In the genomic region with DNA sequence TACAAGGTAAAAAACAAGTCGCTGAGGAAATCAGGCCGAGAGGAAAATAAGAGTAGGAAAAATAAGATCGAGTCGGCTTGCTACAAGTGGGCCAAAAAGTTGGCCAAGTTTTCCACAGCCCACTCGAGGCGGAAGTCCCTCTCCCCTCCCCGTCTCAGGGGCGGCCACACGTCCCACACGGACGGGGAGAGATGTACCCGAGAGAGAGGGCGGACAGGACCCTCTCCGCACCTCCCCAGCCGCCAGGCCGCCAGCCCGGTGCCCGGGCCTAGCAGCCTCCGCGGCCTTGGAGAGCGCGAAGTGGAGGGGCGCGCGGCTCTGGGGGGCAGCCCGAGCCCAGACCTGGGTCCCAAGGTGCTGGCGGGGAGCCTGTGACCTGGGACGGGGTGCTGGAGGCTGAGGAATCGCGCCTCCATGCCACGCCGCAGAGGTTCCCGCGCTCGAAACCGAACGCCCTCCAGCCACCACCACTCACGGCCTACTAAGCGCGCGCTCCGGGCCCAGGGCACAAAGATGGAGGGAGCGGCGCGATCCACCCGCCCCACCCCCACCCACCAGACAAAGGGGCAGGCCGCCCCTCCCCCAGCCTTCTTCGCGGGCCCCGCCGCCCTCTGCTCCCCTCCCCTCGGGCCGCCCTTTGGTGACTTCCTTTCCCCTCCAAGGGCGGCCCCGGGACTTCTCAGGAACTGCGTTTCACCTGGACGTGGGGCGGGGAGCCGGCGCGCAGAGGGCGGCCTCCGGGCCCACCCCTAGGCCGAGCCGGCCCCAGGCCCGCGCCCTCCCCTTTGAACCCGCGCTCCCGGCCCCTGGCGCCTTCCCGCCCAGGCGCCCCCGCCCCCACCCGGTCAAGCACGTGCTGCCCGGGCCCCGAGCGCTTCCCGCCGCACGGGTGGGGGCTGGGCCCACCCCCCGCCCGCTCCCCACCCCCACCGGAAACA, we compare ENCODE assay signal across 8 cellular contexts. TPM values are rescaled to one million over a fixed set of nuclear protein-coding genes. Genes with fewer than 3 reads are reported as not detected.
A peak's percentile ranks its signal among the peaks of the same experiment; 100 is the strongest.
DNase-seq lines count a peak whose midpoint lies in the region; ATAC-seq and TF ChIP-seq lines count a peak whose summit lies in the region.

No MANE protein-coding gene starts in this region.

- TF ChIP-seq POLR2A in body of pancreas (IDR thresholded peaks at IDR 0.05): no peak
- TF ChIP-seq POLR2A in transverse colon (IDR thresholded peaks at IDR 0.05): no peak

- peaks cover 26% of the 10 kb centered on the region for H3K4me1 ChIP-seq in body of pancreas
- H3K4me1 ChIP-seq in mucosa of descending colon (ENCODE audit: low read depth): no peaks in the 10 kb centered on the region
- peaks cover 0 to 33% (median 26%) of the 10 kb centered on the region in 4 donors for H3K4me1 ChIP-seq in transverse colon

- H3K4me3 ChIP-seq in body of pancreas (no peak overlapping the region), mucosa of descending colon (no peak overlapping the region), transverse colon (peak overlapping the region in 3 of 4 donors; percentile 75 to 92 (median 80))

- H3K27ac ChIP-seq in body of pancreas: peak overlapping the region; percentile 45 to 94 (median 77)
- H3K27ac ChIP-seq in transverse colon: peak overlapping the region; percentile 96 to 99 (median 98)

- H3K27me3 ChIP-seq in body of pancreas (no peaks in the 10 kb centered on the region), transverse colon (no peaks in the 10 kb centered on the region)

- no peak for TF ChIP-seq EP300 in transverse colon (IDR thresholded peaks at IDR 0.05; ENCODE audit: low read depth)

- H3K36me3 ChIP-seq in body of pancreas (replicated peaks in 1 of 2; ENCODE audit: insufficient read depth in 1 of 2, low read depth in 2 of 2) (no peaks in the 10 kb centered on the region), mucosa of descending colon (ENCODE audit: low read depth) (no peaks in the 10 kb centered on the region), transverse colon (no peaks in the 10 kb centered on the region)

- no peaks in the 10 kb centered on the region for H3K9me3 ChIP-seq in body of pancreas
- H3K9me3 ChIP-seq in mucosa of descending colon: no peaks in the 10 kb centered on the region
- no peaks in the 10 kb centered on the region for H3K9me3 ChIP-seq in transverse colon

- intact Hi-C loops in body of pancreas (cut with DNase I) (no loop called here), mucosa of descending colon (cut with DNase I, micrococcal nuclease) (no loop called here), transverse colon (cut with DNase I; ENCODE audit: low total_unique reads) (loop anchor here (5.0 kb wide), 1 partner anchor 1393 kb away; a partner anchor contains a TSS)

- TF ChIP-seq CTCF in body of pancreas (IDR thresholded peaks at IDR 0.05): no peak
- no peak for TF ChIP-seq CTCF in mucosa of descending colon (IDR thresholded peaks at IDR 0.05)
- no peak for TF ChIP-seq CTCF in transverse colon (IDR thresholded peaks at IDR 0.05)

- 65 to 74% methylated on average over 18 to 64 of the region's 85 CpGs for WGBS in body of pancreas, 2 donors
- 79 to 93% methylated on average over 2 to 56 of the region's 85 CpGs for WGBS in transverse colon (ENCODE audit: low coverage in 1 of 2), 2 donors

- ATAC-seq in body of pancreas (no peak), mucosa of descending colon (peak; percentile 21), HG03159 (IDR thresholded peaks at IDR 0.05; ENCODE audit: unreplicated experiment) (no peak), HG02852 (IDR thresholded peaks at IDR 0.05; ENCODE audit: unreplicated experiment) (no peak)

- in situ Hi-C loops in transverse colon (cut with MboI; ENCODE audit: low pct_ligation_motif_present in 1 of 4, low pct_unique_long_range_greater_than_20kb in 1 of 4, low sequenced_read_pairs in 3 of 4): no loop called here

- DNase-seq in activated effector memory CD4-positive, alpha-beta T cell treated with anti-CD3 and anti-CD28 coated beads, Interleukin-2, amount 50 U/mL, for 16 hours: peak; percentile 81
- no peak for DNase-seq in activated effector memory CD4-positive, alpha-beta T cell treated with Interleukin-2 at 50 U/mL for 16 hours
- DNase-seq in body of pancreas (no peak), mucosa of descending colon (peak; percentile 54 to 82 (median 75)), transverse colon (peak; percentile 62), NCI-H774 (lab: John Stamatoyannopoulos, UW) (no peak)

RNA-seq across cellular contexts. Expression of a gene that starts 1.7 kb away (rescaled TPM):
- total RNA-seq in body of pancreas: 10 to 100 TPM; 22.6 to 27.7 TPM
- total RNA-seq in mucosa of descending colon: 100 to 1,000 TPM in 2 of 3 donors, 10 to 100 TPM in 1; 49.4 to 176 (median 124) TPM
- 100 to 1,000 TPM in 1 of 4 donors, 10 to 100 TPM in 3; 23.2 to 112 (median 63.2) TPM for total RNA-seq in transverse colon

RNA-seq across cellular contexts. Expression of a gene that starts 13.9 kb away (rescaled TPM):
- total RNA-seq in body of pancreas (10 to 100 TPM in 1 of 2 donors, 1 to 10 TPM in 1; 8.6 to 21.5 TPM), mucosa of descending colon (10 to 100 TPM in 2 of 3 donors, 1 to 10 TPM in 1; 6.5 to 15.1 (median 11.2) TPM), transverse colon (10 to 100 TPM in 3 of 4 donors, 1 to 10 TPM in 1; 8.2 to 14.9 (median 12.5) TPM)

Comparison
In these comparisons a context has a peak if more than half of its experiments do, and no peak if none do; other contexts are left out.
1. DNase-seq: peak in activated effector memory CD4-positive, alpha-beta T cell treated with anti-CD3 and anti-CD28 coated beads, Interleukin-2, amount 50 U/mL, for 16 hours (single experiment), mucosa of descending colon (3 of 3) and transverse colon (single experiment); none in activated effector memory CD4-positive, alpha-beta T cell treated with Interleukin-2 at 50 U/mL for 16 hours (single experiment), body of pancreas (0 of 4) and NCI-H774 (single experiment).
2. H3K4me3 ChIP-seq: peak in transverse colon (3 of 4); none in body of pancreas (0 of 2) and mucosa of descending colon (single experiment).